Comparison of ENCODE assay signal across 23 cellular contexts in genomic region chr3:104360038-104360437, GRCh38.
DNase-seq lines count a peak whose midpoint lies in the region; ATAC-seq and TF ChIP-seq lines count a peak whose summit lies in the region.
"Had no signal": no experiment of that assay in that cellular context is flagged by ENCODE, and none has a peak within 500 bp of the region (broad histone marks: within the 10 kb centered on the region; RNA-seq: fewer than 3 reads in every experiment).

No MANE protein-coding gene starts in this region.

- H3K4ac ChIP-seq in IMR-90 (ENCODE audit: low read depth, low read length): no peak overlapping the region

- dilution Hi-C loops in IMR-90 (cut with HindIII; ENCODE audit: low sequenced_read_pairs, unreplicated experiment): no loop called here

- H3K4me2 ChIP-seq in IMR-90 (ENCODE audit: low read depth, low read length): peak overlapping the region; percentile 92
- H3K4me2 ChIP-seq: neural progenitor cell had no signal

- 0 out of 2 replicates have a peak overlapping the region, but pooled peaks have one; percentile 40 for H4K91ac ChIP-seq in IMR-90 (ENCODE audit: insufficient read depth, low read depth, low read length)

- ATAC-seq in IMR-90 (ENCODE audit: low read depth) (peak; percentile 45), GM19324 (IDR thresholded peaks at IDR 0.05; ENCODE audit: low FRiP score, unreplicated experiment) (no peak)
- ATAC-seq: left colon, upper lobe of right lung had no signal

- no peaks in the 10 kb centered on the region for H3K36me3 ChIP-seq in IMR-90 (ENCODE audit: control insufficient read depth, insufficient read depth, low read length)
- no peaks in the 10 kb centered on the region for H3K36me3 ChIP-seq in mesodermal cell (ENCODE audit: control insufficient read depth, insufficient read depth, low read length)
- H3K36me3 ChIP-seq: adrenal gland, MG63, neural progenitor cell, upper lobe of right lung had no signal

- in situ Hi-C loops in IMR-90 (cut with MboI; ENCODE audit: low sequenced_read_pairs): no loop called here

- TF ChIP-seq POLR2A in IMR-90 (IDR thresholded peaks at IDR 0.05; ENCODE audit: low read depth, low read length): no peak

- H3K18ac ChIP-seq in IMR-90 (ENCODE audit: low read depth, low read length): peak overlapping the region; percentile 72; the same call in 1 of the 2 replicates

- H2AK9ac ChIP-seq in IMR-90 (replicated peaks; ENCODE audit: low read depth, low read length, poor library complexity): no peak overlapping the region

- H3K27me3 ChIP-seq in IMR-90 (ENCODE audit: control insufficient read depth, insufficient read depth, low read length): no peaks in the 10 kb centered on the region
- H3K27me3 ChIP-seq: adrenal gland, MG63, neural progenitor cell, upper lobe of right lung had no signal

- H2AFZ ChIP-seq in IMR-90 (replicated peaks; ENCODE audit: low read length, poor library complexity): no peak overlapping the region
- H2AFZ ChIP-seq: neural progenitor cell had no signal

- DNase-seq in A172 (ENCODE audit: low spot score) (peak; percentile 8), IMR-90 (no peak), astrocyte of the hippocampus (ENCODE audit: low read depth, low spot score) (peak; percentile 29), NCI-H69 (lab: John Stamatoyannopoulos, UW) (no peak), posterior vena cava (ENCODE audit: low spot score) (no peak)
- DNase-seq in activated CD4-positive, alpha-beta T cell treated with anti-CD3 and anti-CD28 coated beads for 4 hours: no peak
- DNase-seq: activated CD4-positive, alpha-beta T cell treated with anti-CD3 and anti-CD28 coated beads, Interleukin-2, amount 50 U/mL, for 1 hour; activated effector memory CD4-positive, alpha-beta T cell treated with anti-CD3 and anti-CD28 coated beads, Interleukin-2, amount 50 U/mL, for 16 hours; adrenal gland; C1 segment of cervical spinal cord; central memory CD4-positive, alpha-beta T cell; left colon; midbrain; NCI-H1436; NCI-H524 treated with DMSO at 0.1 percent for 48 hours; SHP77; stimulated activated CD8-positive, alpha-beta memory T cell treated with anti-CD3 and anti-CD28 coated beads, Interleukin-4, amount 100 ng/mL, for 48 hours; upper lobe of right lung had no signal

- H3K4me3 ChIP-seq in IMR-90 (ENCODE audit: insufficient read depth, low read depth, low read length) (peak overlapping the region; percentile 23; the same call in 1 of the 2 replicates), mesodermal cell (ENCODE audit: extremely low read depth, insufficient read depth, low read length, poor library complexity, severe bottlenecking) (no peak overlapping the region)
- H3K4me3 ChIP-seq: adrenal gland, MG63, neural progenitor cell, upper lobe of right lung had no signal

- H3K27ac ChIP-seq in IMR-90 (ENCODE audit: insufficient read depth, low read length) (peak overlapping the region; percentile 41), mesodermal cell (ENCODE audit: low read depth, low read length, severe bottlenecking) (peak overlapping the region; percentile 75)
- H3K27ac ChIP-seq: 22Rv1, adrenal gland, neural progenitor cell, upper lobe of right lung had no signal

- no peak overlapping the region for H2AK5ac ChIP-seq in IMR-90 (ENCODE audit: low read depth, low read length)

- H3K56ac ChIP-seq in IMR-90 (ENCODE audit: extremely low read depth, insufficient read depth, low read length): peak overlapping the region; percentile 39

- no peaks in the 10 kb centered on the region for H4K20me1 ChIP-seq in IMR-90 (ENCODE audit: insufficient read depth, low read length)

- H3K9me1 ChIP-seq in IMR-90 (ENCODE audit: insufficient read depth, low read length): no peaks in the 10 kb centered on the region

- intact Hi-C loops in IMR-90 (cut with micrococcal nuclease): no loop called here
- intact Hi-C loops in posterior vena cava (cut with DNase I): no loop called here

- peak overlapping the region; percentile 93 for H2BK5ac ChIP-seq in IMR-90 (ENCODE audit: low read depth, low read length, poor library complexity, severe bottlenecking)

- H3K9ac ChIP-seq in IMR-90 (ENCODE audit: low read depth, low read length): no peak overlapping the region; the same call in 1 of the 2 replicates
- H3K9ac ChIP-seq: neural progenitor cell had no signal

- H4K5ac ChIP-seq in IMR-90 (ENCODE audit: low read depth, low read length): no peak overlapping the region

- no peak overlapping the region for H2BK20ac ChIP-seq in IMR-90 (ENCODE audit: low read depth, low read length)

- 0 out of 2 replicates have a peak overlapping the region, but pooled peaks have one; percentile 54 for H3K14ac ChIP-seq in IMR-90 (replicated peaks; ENCODE audit: low read depth, low read length)

- H3K4me1 ChIP-seq in IMR-90 (ENCODE audit: control insufficient read depth, insufficient read depth, low read length) (no peaks in the 10 kb centered on the region), mesodermal cell (ENCODE audit: control insufficient read depth, insufficient read depth, low read length, poor library complexity, severe bottlenecking) (peaks cover 6% of the 10 kb centered on the region)
- H3K4me1 ChIP-seq: adrenal gland, neural progenitor cell, upper lobe of right lung had no signal

- H3K79me1 ChIP-seq in IMR-90 (ENCODE audit: low read depth in 1 of 2, low read length in 2 of 2): no peaks in the 10 kb centered on the region

- H2BK120ac ChIP-seq in IMR-90 (ENCODE audit: low read depth, low read length): peak overlapping the region; percentile 55

- no peak overlapping the region for H3K23ac ChIP-seq in IMR-90 (ENCODE audit: low read depth, low read length)

- CTCF ChIA-PET in IMR-90 (lab: Yijun Ruan, JAX): interaction anchor here (0.5 to 0.7 kb wide), 4 partner anchors 19 to 520 kb away, joined by 3 to 7 read pairs (median 5); no protein-coding TSS in a partner anchor

- TF ChIP-seq RAD21 in IMR-90 (IDR thresholded peaks at IDR 0.05; ENCODE audit: low read length): no peak

- peak overlapping the region in 1 of 2 experiments; percentile 52; a peak in 1 of 4 replicates for H4K8ac ChIP-seq in IMR-90 (ENCODE audit: low read depth in 2 of 2, low read length in 2 of 2)

- 0 out of 3 replicates have a peak overlapping the region, but pooled peaks have one; percentile 26 for H2BK15ac ChIP-seq in IMR-90 (ENCODE audit: low read depth, low read length)

- no peak for TF ChIP-seq CTCF in IMR-90 (conservative IDR thresholded peaks at IDR 0.05; ENCODE audit: low read depth, low read length)

- BruUV-seq in IMR-90 (replicated peaks; lab: Mats Ljungman, UMichigan): no TSS peak

- POLR2A ChIA-PET in IMR-90 (lab: Charles Lee; ENCODE audit: unreplicated experiment): no interaction called here

- no peaks in the 10 kb centered on the region for H3K9me3 ChIP-seq in IMR-90 (ENCODE audit: control insufficient read depth, insufficient read depth, low read length)
- no peaks in the 10 kb centered on the region for H3K9me3 ChIP-seq in mesodermal cell (ENCODE audit: control insufficient read depth, low read length)
- H3K9me3 ChIP-seq: MG63, upper lobe of right lung had no signal

TF ChIP-seq in IMR-90, 13 proteins besides CTCF, POLR2A, EP300 and RAD21:
- TF ChIP-seq BHLHE40 (IDR thresholded peaks at IDR 0.05; ENCODE audit: low read depth, low read length) (no peak), MAFK (IDR thresholded peaks at IDR 0.05; ENCODE audit: low read depth, low read length) (no peak), NFE2L2 (IDR thresholded peaks at IDR 0.05; ENCODE audit: low read depth, low read length) (no peak), FOS (IDR thresholded peaks at IDR 0.05; ENCODE audit: low read depth, low read length) (no peak), SMC3 (IDR thresholded peaks at IDR 0.05; ENCODE audit: low read depth, low read length) (no peak), MAZ (IDR thresholded peaks at IDR 0.05; ENCODE audit: borderline replicate concordance, low read depth, low read length) (no peak), CHD1 (IDR thresholded peaks at IDR 0.05; ENCODE audit: low read depth, low read length) (no peak), CEBPB (IDR thresholded peaks at IDR 0.05; ENCODE audit: low read depth, low read length) (no peak), RFX5 (IDR thresholded peaks at IDR 0.05; ENCODE audit: low read depth, low read length) (no peak), MXI1 (IDR thresholded peaks at IDR 0.05; ENCODE audit: borderline replicate concordance, low read depth, low read length) (no peak), ELK1 (IDR thresholded peaks at IDR 0.05; ENCODE audit: borderline replicate concordance, low read depth, low read length) (no peak), RCOR1 (IDR thresholded peaks at IDR 0.05; ENCODE audit: insufficient replicate concordance, low read length) (no peak), USF2 (IDR thresholded peaks at IDR 0.05; ENCODE audit: low read depth, low read length) (no peak)

Comparison
In these comparisons a context has a peak if more than half of its experiments do, and no peak if none do; other contexts are left out.
1. DNase-seq: peak in A172 (single experiment) and astrocyte of the hippocampus (single experiment); none in IMR-90 (single experiment), activated CD4-positive, alpha-beta T cell treated with anti-CD3 and anti-CD28 coated beads for 4 hours (0 of 2), NCI-H69 (single experiment) and posterior vena cava (single experiment).